ENCODE assay signal across 1 cellular context in genomic region chr10:104256335-104257080, GRCh38.
TF ChIP-seq lines count a peak whose summit lies in the region.

No MANE protein-coding gene starts in this region.

TF ChIP-seq in HepG2, 621 proteins besides CTCF, POLR2A, EP300 and RAD21 (continued from another document):
- TF ChIP-seq ZNF280D (CRISPR knock-in tag; IDR thresholded peaks at IDR 0.05), result no peak
- no peak for TF ChIP-seq ETV6 (CRISPR knock-in tag; conservative IDR thresholded peaks at IDR 0.05)
- no peak for TF ChIP-seq NCOA1 (CRISPR knock-in tag; IDR thresholded peaks at IDR 0.05)
- no peak for TF ChIP-seq GLMP (CRISPR knock-in tag; IDR thresholded peaks at IDR 0.05; ENCODE audit: borderline replicate concordance)
- no peak for TF ChIP-seq ZFP36 (IDR thresholded peaks at IDR 0.05; ENCODE audit: borderline replicate concordance, low read depth, low read length, partially characterized antibody)
- no peak for TF ChIP-seq ZBTB38 (CRISPR knock-in tag; IDR thresholded peaks at IDR 0.05)
- no peak for TF ChIP-seq LRRFIP1 (CRISPR knock-in tag; conservative IDR thresholded peaks at IDR 0.05)
- no peak for TF ChIP-seq ZNF572 (CRISPR knock-in tag; IDR thresholded peaks at IDR 0.05)
- no peak; the same call in 1 of the 2 replicates for TF ChIP-seq CCDC6 (CRISPR knock-in tag; IDR thresholded peaks at IDR 0.05)
- TF ChIP-seq ZNF552 (CRISPR knock-in tag; IDR thresholded peaks at IDR 0.05; ENCODE audit: borderline replicate concordance), result no peak
- no peak for TF ChIP-seq ZNF770 (CRISPR knock-in tag; IDR thresholded peaks at IDR 0.05)
- TF ChIP-seq ZNF24 (IDR thresholded peaks at IDR 0.05), result no peak
- no peak for TF ChIP-seq U2AF1 (optimal IDR thresholded peaks at IDR 0.05; ENCODE audit: low read depth, low read length)
- 0 out of 2 replicates have a peak, but pooled peaks have one; percentile 39 for TF ChIP-seq ZNF205 (CRISPR knock-in tag; IDR thresholded peaks at IDR 0.05)
- TF ChIP-seq ZNF30 (CRISPR knock-in tag; IDR thresholded peaks at IDR 0.05), result no peak
- TF ChIP-seq HMG20A (CRISPR knock-in tag; IDR thresholded peaks at IDR 0.05; ENCODE audit: borderline replicate concordance), result peak; percentile 51; the same call in 1 of the 2 replicates
- no peak for TF ChIP-seq AKNA (CRISPR knock-in tag; IDR thresholded peaks at IDR 0.05; ENCODE audit: borderline replicate concordance)
- no peak for TF ChIP-seq ZNF678 (CRISPR knock-in tag; IDR thresholded peaks at IDR 0.05)
- no peak for TF ChIP-seq MEIS2 (CRISPR knock-in tag; IDR thresholded peaks at IDR 0.05)
- no peak for TF ChIP-seq ZFP36L2 (CRISPR knock-in tag; IDR thresholded peaks at IDR 0.05)
- peak; percentile 30; the same call in 1 of the 2 replicates for TF ChIP-seq RXRB (CRISPR knock-in tag; IDR thresholded peaks at IDR 0.05; ENCODE audit: borderline replicate concordance)
- no peak for TF ChIP-seq TCF12 (IDR thresholded peaks at IDR 0.05)
- TF ChIP-seq TCF12 (CRISPR knock-in tag; IDR thresholded peaks at IDR 0.05), result no peak
- no peak for TF ChIP-seq THYN1 (CRISPR knock-in tag; IDR thresholded peaks at IDR 0.05; ENCODE audit: borderline replicate concordance, low read depth)
- no peak for TF ChIP-seq CBX5 (CRISPR knock-in tag; IDR thresholded peaks at IDR 0.05; ENCODE audit: borderline replicate concordance)
- TF ChIP-seq ZNF180 (CRISPR knock-in tag; IDR thresholded peaks at IDR 0.05; ENCODE audit: borderline replicate concordance, low read depth), result no peak
- no peak for TF ChIP-seq MEIS1 (CRISPR knock-in tag; IDR thresholded peaks at IDR 0.05; ENCODE audit: borderline replicate concordance)
- TF ChIP-seq KAT2B (IDR thresholded peaks at IDR 0.05; ENCODE audit: borderline replicate concordance, low read depth, low read length), result no peak
- TF ChIP-seq SAP130 (CRISPR knock-in tag; IDR thresholded peaks at IDR 0.05; ENCODE audit: low read depth), result peak; percentile 71
- TF ChIP-seq SMARCE1 (IDR thresholded peaks at IDR 0.05; ENCODE audit: borderline replicate concordance), result no peak
- no peak for TF ChIP-seq ZNF275 (CRISPR knock-in tag; IDR thresholded peaks at IDR 0.05; ENCODE audit: borderline replicate concordance)
- no peak for TF ChIP-seq ATRX (CRISPR knock-in tag; IDR thresholded peaks at IDR 0.05; ENCODE audit: borderline replicate concordance)
- peak; percentile 66; the same call in 1 of the 2 replicates for TF ChIP-seq HOMEZ (CRISPR knock-in tag; IDR thresholded peaks at IDR 0.05; ENCODE audit: low read depth)
- no peak for TF ChIP-seq RNF2 (conservative IDR thresholded peaks at IDR 0.05; ENCODE audit: low read depth)
- TF ChIP-seq IRF2 (CRISPR knock-in tag; IDR thresholded peaks at IDR 0.05), result peak; percentile 14; the same call in 1 of the 2 replicates
- no peak for TF ChIP-seq ZNF512 (CRISPR knock-in tag; IDR thresholded peaks at IDR 0.05)
- peak; percentile 67; the same call in 1 of the 2 replicates for TF ChIP-seq PPARG (CRISPR knock-in tag; conservative IDR thresholded peaks at IDR 0.05)
- no peak for TF ChIP-seq ZNF740 (CRISPR knock-in tag; IDR thresholded peaks at IDR 0.05)
- peak; percentile 53 for TF ChIP-seq CREM (IDR thresholded peaks at IDR 0.05)
- no peak for TF ChIP-seq CREM (CRISPR knock-in tag; IDR thresholded peaks at IDR 0.05)
- TF ChIP-seq TBX2 (CRISPR knock-in tag; IDR thresholded peaks at IDR 0.05; ENCODE audit: borderline replicate concordance), result 0 out of 2 replicates have a peak, but pooled peaks have one; percentile 21
- no peak for TF ChIP-seq ZNF441 (CRISPR knock-in tag; IDR thresholded peaks at IDR 0.05; ENCODE audit: borderline replicate concordance)
- no peak for TF ChIP-seq ZNF709 (CRISPR knock-in tag; IDR thresholded peaks at IDR 0.05)
- peak; percentile 77 for TF ChIP-seq NFE2L2 (IDR thresholded peaks at IDR 0.05; ENCODE audit: low read length)
